ENCODE assay signal across 1 cellular context in genomic region chr17:31477417-31478055, GRCh38.
TF ChIP-seq lines count a peak whose summit lies in the region.

No MANE protein-coding gene starts in this region.

TF ChIP-seq in K562, 482 proteins besides CTCF, POLR2A, EP300 and RAD21 (continued from another document):
- TF ChIP-seq RBM25 (IDR thresholded peaks at IDR 0.05; ENCODE audit: low read depth, low read length, severe bottlenecking) (peak; percentile 88), ESRRA (IDR thresholded peaks at IDR 0.05; ENCODE audit: borderline replicate concordance, low read depth) (peak; percentile 97), ADNP (tag; IDR thresholded peaks at IDR 0.05) (peak; percentile 46), YY1 (IDR thresholded peaks at IDR 0.05; ENCODE audit: borderline replicate concordance in 1 of 3, control insufficient read depth in 1 of 3, extremely low read depth in 1 of 3, insufficient read depth in 3 of 3, insufficient read length in 1 of 3, insufficient replicate concordance in 2 of 3, low read depth in 1 of 3, low read length in 2 of 3) (peak in 1 of 3 experiments; percentile 1), BCOR (IDR thresholded peaks at IDR 0.05) (peak; percentile 70), HSF4 (CRISPR knock-in tag; IDR thresholded peaks at IDR 0.05; ENCODE audit: borderline replicate concordance) (no peak), ZNF280B (CRISPR knock-in tag; IDR thresholded peaks at IDR 0.05) (no peak), TBL1XR1 (IDR thresholded peaks at IDR 0.05; ENCODE audit: low read length in 2 of 2) (no peak)
TF ChIP-seq in K562: peak in this region for 8.
